ENCODE assay signal across 15 cellular contexts in the genomic region with DNA sequence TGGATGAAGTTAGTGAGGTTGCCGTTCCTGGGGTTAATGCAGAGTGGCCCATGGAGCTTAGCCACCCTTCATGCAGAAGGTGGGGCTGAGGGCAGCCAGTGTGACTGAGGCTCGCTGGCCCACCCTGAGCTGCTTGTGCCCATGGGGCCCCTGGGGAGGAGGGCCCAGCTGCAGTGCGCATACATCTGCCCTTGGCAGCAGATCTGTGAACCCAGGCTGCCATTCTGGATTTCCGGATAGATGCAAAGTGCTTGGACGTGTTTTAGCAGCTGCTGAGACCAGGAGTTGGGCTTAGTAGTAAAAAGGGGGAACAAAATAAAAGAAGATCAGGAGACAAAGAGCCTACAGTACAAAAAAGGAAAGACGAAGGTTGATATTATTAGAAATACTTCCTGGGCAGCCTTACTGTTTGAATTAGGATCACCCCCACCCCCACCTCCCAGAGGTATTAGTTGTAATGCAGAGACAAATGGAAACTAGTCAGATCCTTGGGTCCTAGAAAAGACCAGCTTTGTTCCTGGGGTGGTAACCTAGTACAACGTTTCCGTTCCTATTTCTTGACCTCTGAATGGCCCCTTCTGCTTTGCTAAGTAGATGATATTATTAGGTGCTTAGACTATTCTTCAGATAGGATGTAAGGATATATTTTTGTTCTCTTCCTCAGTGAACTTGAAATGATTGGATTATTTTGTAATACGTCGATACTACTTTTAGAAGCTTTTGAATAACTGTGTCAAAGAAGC.
DNase-seq lines count a peak whose midpoint lies in the region; ATAC-seq and TF ChIP-seq lines count a peak whose summit lies in the region.
"Had no signal": no experiment of that assay in that cellular context is flagged by ENCODE, and none has a peak within 500 bp of the region (broad histone marks: within the 10 kb centered on the region; RNA-seq: fewer than 3 reads in every experiment).

No MANE protein-coding gene starts in this region.

- TF ChIP-seq CTCF in GM23338 (conservative IDR thresholded peaks at IDR 0.05; ENCODE audit: low read depth in 2 of 2) (no peak), hepatocyte (IDR thresholded peaks at IDR 0.05; ENCODE audit: poor library complexity) (no peak), smooth muscle cell (IDR thresholded peaks at IDR 0.05; ENCODE audit: borderline replicate concordance, insufficient read depth, poor library complexity, severe bottlenecking) (no peak)

- no peaks in the 10 kb centered on the region; the same call in 1 of the 2 replicates for H3F3A ChIP-seq in GM23338 (replicated peaks; ENCODE audit: low read depth)
- no peaks in the 10 kb centered on the region for H3F3A ChIP-seq in smooth muscle cell (ENCODE audit: low read depth)

- H3K79me2 ChIP-seq in GM23338 (replicated peaks; ENCODE audit: insufficient read depth) (peaks cover 100% of the 10 kb centered on the region), hepatocyte (peaks cover 100% of the 10 kb centered on the region), smooth muscle cell (ENCODE audit: low read depth) (peaks cover 98% of the 10 kb centered on the region)

- H3K36me3 ChIP-seq in GM23338 (ENCODE audit: insufficient read depth) = no peaks in the 10 kb centered on the region
- no peaks in the 10 kb centered on the region; the same call in 1 of the 2 replicates for H3K36me3 ChIP-seq in SJSA1
- H3K36me3 ChIP-seq in hepatocyte (replicated peaks; ENCODE audit: insufficient read depth, low read depth) = no peaks in the 10 kb centered on the region
- no peaks in the 10 kb centered on the region for H3K36me3 ChIP-seq in smooth muscle cell (ENCODE audit: low read depth)

- H3K27me3 ChIP-seq in GM23338 (ENCODE audit: insufficient read depth) = no peaks in the 10 kb centered on the region
- H3K27me3 ChIP-seq in SJSA1 (replicated peaks) = no peaks in the 10 kb centered on the region
- H3K27me3 ChIP-seq in hepatocyte = no peaks in the 10 kb centered on the region
- H3K27me3 ChIP-seq in smooth muscle cell (ENCODE audit: low read depth) = no peaks in the 10 kb centered on the region

- peak overlapping the region; percentile 9 for H3K9ac ChIP-seq in smooth muscle cell (ENCODE audit: low read depth)

- peaks cover 92% of the 10 kb centered on the region for H3K4me1 Mint-ChIP-seq in GM23338

- DNase-seq in GM23338 (ENCODE audit: low spot score) = no peak
- DNase-seq in SJSA1 (ENCODE audit: low read depth in 1 of 2, low spot score in 2 of 2) = no peak
- no peak for DNase-seq in hepatocyte (ENCODE audit: low spot score)
- no peak for DNase-seq in smooth muscle cell (lab: John Stamatoyannopoulos, UW; ENCODE audit: unreplicated experiment)
- DNase-seq in DMS53 treated with DMSO at 0.1 percent for 48 hours (lab: John Stamatoyannopoulos, UW; ENCODE audit: unreplicated experiment) = no peak
- DNase-seq: activated naive CD4-positive, alpha-beta T cell treated with anti-CD3 and anti-CD28 coated beads for 36 hours; CD8-positive, alpha-beta memory T cell; cortex of kidney; NCI-H1436 treated with DMSO at 0.1 percent for 48 hours; NCI-H524 treated with DMSO at 0.1 percent for 48 hours; stimulated activated CD4-positive, alpha-beta T cell treated with anti-CD3 and anti-CD28 coated beads, Interleukin-4, amount 100 ng/mL, for 4 hours had no signal

- H3K4me1 ChIP-seq in GM23338 (ENCODE audit: insufficient read depth) (peaks cover 96% of the 10 kb centered on the region), SJSA1 (replicated peaks) (peaks cover 64% of the 10 kb centered on the region), hepatocyte (ENCODE audit: insufficient read depth) (peaks cover 25% of the 10 kb centered on the region), smooth muscle cell (ENCODE audit: low read depth) (peaks cover 49% of the 10 kb centered on the region)

- peak overlapping the region; percentile 2; the same call in 1 of the 3 replicates for H3K4me3 Mint-ChIP-seq in GM23338
- H3K4me3 Mint-ChIP-seq: activated naive CD4-positive, alpha-beta T cell treated with anti-CD3 and anti-CD28 coated beads for 36 hours; CD8-positive, alpha-beta memory T cell; stimulated activated naive CD8-positive, alpha-beta T cell treated with anti-CD3 and anti-CD28 coated beads, Interleukin-15, Interleukin-2, amounts not matched to agents 100 ng/mL and 50 ng/mL, for 24 hours had no signal

- 70% methylated on average over 10 of the region's 10 CpGs for WGBS in hepatocyte (ENCODE audit: low lambda C conversion rate, missing lambda C conversion rate)
- WGBS in smooth muscle cell (ENCODE audit: low lambda C conversion rate) = 62% methylated on average over 10 of the region's 10 CpGs

- no peak overlapping the region for H2AFZ ChIP-seq in GM23338
- H2AFZ ChIP-seq in hepatocyte = no peak overlapping the region
- H2AFZ ChIP-seq in smooth muscle cell (ENCODE audit: low read depth) = no peak overlapping the region

- H3K4me3 ChIP-seq in GM23338 = peak overlapping the region; percentile 44
- H3K4me3 ChIP-seq in SJSA1 = no peak overlapping the region
- no peak overlapping the region for H3K4me3 ChIP-seq in hepatocyte
- no peak overlapping the region for H3K4me3 ChIP-seq in smooth muscle cell

- no peaks in the 10 kb centered on the region for H3K9me3 Mint-ChIP-seq in GM23338
- H3K9me3 Mint-ChIP-seq: activated naive CD4-positive, alpha-beta T cell treated with anti-CD3 and anti-CD28 coated beads for 36 hours; stimulated activated naive CD8-positive, alpha-beta T cell treated with anti-CD3 and anti-CD28 coated beads, Interleukin-15, Interleukin-2, amounts not matched to agents 100 ng/mL and 50 ng/mL, for 24 hours had no signal

- peaks cover 5% of the 10 kb centered on the region; the same call in 1 of the 3 replicates for H3K36me3 Mint-ChIP-seq in GM23338 (ENCODE audit: low read depth)
- H3K36me3 Mint-ChIP-seq: CD8-positive, alpha-beta memory T cell had no signal

- no peak overlapping the region for H3K27ac Mint-ChIP-seq in GM23338
- H3K27ac Mint-ChIP-seq: activated naive CD4-positive, alpha-beta T cell treated with anti-CD3 and anti-CD28 coated beads for 36 hours; IgD-negative memory B cell; stimulated activated naive CD8-positive, alpha-beta T cell treated with anti-CD3 and anti-CD28 coated beads, Interleukin-15, Interleukin-2, amounts not matched to agents 100 ng/mL and 50 ng/mL, for 24 hours had no signal

- H3K9me3 ChIP-seq in SJSA1 (replicated peaks) (no peaks in the 10 kb centered on the region), hepatocyte (ENCODE audit: low read depth) (no peaks in the 10 kb centered on the region), smooth muscle cell (replicated peaks; ENCODE audit: low read depth) (no peaks in the 10 kb centered on the region)

- 0 out of 3 replicates have a peak, but pooled peaks have one; percentile 12 for ATAC-seq in GM23338
- no peak for ATAC-seq in HG03196 (IDR thresholded peaks at IDR 0.05; ENCODE audit: unreplicated experiment)
- no peak for ATAC-seq in GM18498 (IDR thresholded peaks at IDR 0.05; ENCODE audit: unreplicated experiment)

- peaks cover 10% of the 10 kb centered on the region for H3K27me3 Mint-ChIP-seq in GM23338 (ENCODE audit: insufficient read depth, low read depth, poor library complexity)
- H3K27me3 Mint-ChIP-seq: stimulated activated naive CD8-positive, alpha-beta T cell treated with anti-CD3 and anti-CD28 coated beads, Interleukin-15, Interleukin-2, amounts not matched to agents 100 ng/mL and 50 ng/mL, for 24 hours had no signal

- peak overlapping the region; percentile 70 for H3K4me2 ChIP-seq in GM23338
- H3K4me2 ChIP-seq in hepatocyte = peak overlapping the region; percentile 30
- peak overlapping the region; percentile 62 for H3K4me2 ChIP-seq in smooth muscle cell

- H3K27ac ChIP-seq in GM23338 (ENCODE audit: low read depth) (peak overlapping the region; percentile 80), SJSA1 (peak overlapping the region; percentile 79), hepatocyte (peak overlapping the region; percentile 26), smooth muscle cell (ENCODE audit: low read depth) (peak overlapping the region; percentile 52)

- H3K9me2 ChIP-seq in GM23338 (ENCODE audit: insufficient read depth) (peaks cover 13% of the 10 kb centered on the region), hepatocyte (replicated peaks; ENCODE audit: insufficient read depth) (no peaks in the 10 kb centered on the region)

- H4K20me1 ChIP-seq in GM23338 (replicated peaks; ENCODE audit: insufficient read depth) = peaks cover 73% of the 10 kb centered on the region
- H4K20me1 ChIP-seq in hepatocyte (ENCODE audit: insufficient read depth, poor library complexity, severe bottlenecking) = peaks cover 43% of the 10 kb centered on the region
- peaks cover 100% of the 10 kb centered on the region for H4K20me1 ChIP-seq in smooth muscle cell (ENCODE audit: low read depth)

TF ChIP-seq in GM23338, 12 proteins besides CTCF, POLR2A, EP300 and RAD21 (continues in another document):
- TF ChIP-seq ZNF331 (CRISPR knock-in tag; IDR thresholded peaks at IDR 0.05; ENCODE audit: low read depth) (no peak), EZH2phosphoT487 (IDR thresholded peaks at IDR 0.05; ENCODE audit: unreplicated experiment) (no peak), EZH2 (IDR thresholded peaks at IDR 0.05; ENCODE audit: low read depth, unreplicated experiment) (no peak), STAT1 (IDR thresholded peaks at IDR 0.05; ENCODE audit: unreplicated experiment) (no peak), NANOG (IDR thresholded peaks at IDR 0.05; ENCODE audit: borderline replicate concordance) (no peak), ZNF114 (CRISPR knock-in tag; IDR thresholded peaks at IDR 0.05) (no peak)
- TF ChIP-seq, protein P1, sequence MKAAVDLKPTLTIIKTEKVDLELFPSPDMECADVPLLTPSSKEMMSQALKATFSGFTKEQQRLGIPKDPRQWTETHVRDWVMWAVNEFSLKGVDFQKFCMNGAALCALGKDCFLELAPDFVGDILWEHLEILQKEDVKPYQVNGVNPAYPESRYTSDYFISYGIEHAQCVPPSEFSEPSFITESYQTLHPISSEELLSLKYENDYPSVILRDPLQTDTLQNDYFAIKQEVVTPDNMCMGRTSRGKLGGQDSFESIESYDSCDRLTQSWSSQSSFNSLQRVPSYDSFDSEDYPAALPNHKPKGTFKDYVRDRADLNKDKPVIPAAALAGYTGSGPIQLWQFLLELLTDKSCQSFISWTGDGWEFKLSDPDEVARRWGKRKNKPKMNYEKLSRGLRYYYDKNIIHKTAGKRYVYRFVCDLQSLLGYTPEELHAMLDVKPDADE (IDR thresholded peaks at IDR 0.05) = no peak

Comparison
In these comparisons a context has a peak if more than half of its experiments do, and no peak if none do; other contexts are left out.
1. H3K27ac ChIP-seq: peak in every context shown above with its lines; median percentile 80 in GM23338; 79 in SJSA1; 52 in smooth muscle cell; 26 in hepatocyte.